In genomic region chrX:13401724-13402123, GRCh38 we compare ENCODE assay signal across 31 cellular contexts.
"Had no signal": no experiment of that assay in that cellular context is flagged by ENCODE, and none has a peak within 500 bp of the region (broad histone marks: within the 10 kb centered on the region; RNA-seq: fewer than 3 reads in every experiment).

No MANE protein-coding gene starts in this region.

- FAIRE-seq: colon, endometrium, TTC549, urothelium cell line had no signal

- H3K4me3 ChIP-seq: esophagus squamous epithelium, hepatocyte, neural progenitor cell, psoas muscle, testis, transverse colon had no signal

- H3K27ac ChIP-seq: epithelial cell of prostate, esophagus squamous epithelium, hepatocyte, neural progenitor cell, parathyroid adenoma, psoas muscle, testis, transverse colon, WERI-Rb-1 had no signal

- H3K4me3 Mint-ChIP-seq: activated naive CD8-positive, alpha-beta T cell; memory B cell; natural killer cell; neural progenitor cell had no signal

- H3K27ac Mint-ChIP-seq: activated naive CD8-positive, alpha-beta T cell; memory B cell; natural killer cell; neural progenitor cell had no signal

- H3K36me3 ChIP-seq: esophagus squamous epithelium, neural progenitor cell, transverse colon, WERI-Rb-1 had no signal

- H3K36me3 Mint-ChIP-seq: activated naive CD8-positive, alpha-beta T cell; memory B cell; natural killer cell; neural progenitor cell had no signal

- H3K4me1 ChIP-seq: parathyroid adenoma, psoas muscle, testis had no signal

- H3K27me3 ChIP-seq: esophagus squamous epithelium, hepatocyte, neural progenitor cell, testis, transverse colon had no signal

- H3K9me3 Mint-ChIP-seq: memory B cell had no signal

- DNase-seq: activated CD4-positive, alpha-beta T cell treated with anti-CD3 and anti-CD28 coated beads for 48 hours; activated CD4-positive, alpha-beta T cell treated with anti-CD3 and anti-CD28 coated beads, Interleukin-2, amount 50 U/mL, for 48 hours; activated CD8-positive, alpha-beta memory T cell treated with anti-CD3 and anti-CD28 coated beads for 24 hours; activated effector memory CD4-positive, alpha-beta T cell treated with Interleukin-2 at 50 U/mL for 16 hours; activated naive CD4-positive, alpha-beta T cell treated with Interleukin-2 at 50 U/mL for 16 hours; anterior cingulate cortex; effector CD8-positive, alpha-beta T cell; esophagus squamous epithelium; foreskin melanocyte; islet precursor cell; left colon; natural killer cell; occipital lobe; psoas muscle; right cardiac atrium; stimulated activated naive CD4-positive, alpha-beta T cell treated with Interleukin-2 at 50 U/mL for 16 hours; T-helper 9 cell; testis; transverse colon; WERI-Rb-1 had no signal

- H3K27me3 Mint-ChIP-seq: activated naive CD8-positive, alpha-beta T cell; memory B cell had no signal

- H3K9me3 ChIP-seq: psoas muscle, testis, transverse colon had no signal

- ATAC-seq: activated CD4-positive, CD25-positive, alpha-beta regulatory T cell treated with anti-CD3 and anti-CD28 coated beads, Interleukin-2, amount 50 U/mL, for 24 hours; left colon; natural killer cell; psoas muscle; right cardiac atrium had no signal
